In genomic region chr19:1942078-1942933, GRCh38 we compare ENCODE assay signal across 8 cellular contexts. TPM values are rescaled to one million over a fixed set of nuclear protein-coding genes. Genes with fewer than 3 reads are reported as not detected.
DNase-seq lines count a peak whose midpoint lies in the region; ATAC-seq and TF ChIP-seq lines count a peak whose summit lies in the region.

No MANE protein-coding gene starts in this region.

- peaks cover 26% of the 10 kb centered on the region for H3K79me1 ChIP-seq in neuronal stem cell (ENCODE audit: low read depth, low read length)

- H4K20me1 ChIP-seq in DND-41 (ENCODE audit: insufficient read depth, low read length), result peaks cover 51% of the 10 kb centered on the region

- H3K23ac ChIP-seq in neuronal stem cell (ENCODE audit: low read depth, low read length, poor library complexity), result peak overlapping the region; percentile 98

- no peak overlapping the region for H4K91ac ChIP-seq in neuronal stem cell (ENCODE audit: low read depth, low read length, poor library complexity)

- peaks cover 37% of the 10 kb centered on the region for H3K4me1 ChIP-seq in DND-41 (ENCODE audit: insufficient read depth, low read length)
- no peaks in the 10 kb centered on the region for H3K4me1 ChIP-seq in RWPE2 (ENCODE audit: insufficient read depth, poor library complexity, severe bottlenecking)
- peaks cover 14 to 21% of the 10 kb centered on the region in 2 donors for H3K4me1 ChIP-seq in neuronal stem cell (ENCODE audit: control insufficient read depth in 2 of 2, insufficient read depth in 1 of 2, low read depth in 1 of 2, low read length in 2 of 2)

- H3K9ac ChIP-seq in DND-41 (ENCODE audit: low read depth, low read length) (peak overlapping the region; percentile 73), neuronal stem cell (ENCODE audit: low read depth, low read length, poor library complexity) (peak overlapping the region; percentile 100)

- H3K18ac ChIP-seq in neuronal stem cell (ENCODE audit: low read length), result peak overlapping the region; percentile 98

- peaks cover 63% of the 10 kb centered on the region for H3K79me2 ChIP-seq in DND-41 (ENCODE audit: insufficient read depth, low read length)

- H2BK12ac ChIP-seq in neuronal stem cell (ENCODE audit: low read length), result peak overlapping the region; percentile 84

- H2BK120ac ChIP-seq in neuronal stem cell (ENCODE audit: low read depth, low read length), result peak overlapping the region; percentile 31

- H3K14ac ChIP-seq in neuronal stem cell (ENCODE audit: low read length), result peak overlapping the region; percentile 100

- no CpG with 5 or more reads among the region's 40 CpGs for WGBS in neuronal stem cell (ENCODE audit: extremely low coverage in 2 of 2, insufficient read length in 2 of 2, insufficient replicate concordance in 1 of 2), 2 donors

- H3K27me3 ChIP-seq in DND-41 (ENCODE audit: insufficient read depth, low read length, poor library complexity), result no peaks in the 10 kb centered on the region
- no peaks in the 10 kb centered on the region for H3K27me3 ChIP-seq in RWPE2 (ENCODE audit: insufficient read depth, poor library complexity, severe bottlenecking)
- no peaks in the 10 kb centered on the region for H3K27me3 ChIP-seq in neuronal stem cell (ENCODE audit: control insufficient read depth in 3 of 3, insufficient read depth in 3 of 3, low read depth in 1 of 3, low read length in 3 of 3)

- peak overlapping the region; percentile 67 for H2BK15ac ChIP-seq in neuronal stem cell (ENCODE audit: low read length)

- DNase-seq in DND-41 (peak; percentile 88), HPDE6-E6E7 (ENCODE audit: extremely low spot score) (peak; percentile 71), RWPE2 (ENCODE audit: low spot score) (no peak), foreskin melanocyte (peak; percentile 51), neuronal stem cell (ENCODE audit: low spot score) (peak; percentile 81), superior temporal gyrus (ENCODE audit: extremely low spot score) (peak; percentile 25), GOT3 (lab: John Stamatoyannopoulos, UW) (no peak)
- peak; percentile 77 for DNase-seq in activated naive CD4-positive, alpha-beta T cell treated with Interleukin-2 at 50 U/mL for 16 hours

- peak overlapping the region; percentile 96 for H2BK5ac ChIP-seq in neuronal stem cell (ENCODE audit: low read length)

- peak overlapping the region; percentile 77 to 95 for H3K4me3 ChIP-seq in DND-41 (ENCODE audit: low read depth in 1 of 2, low read length in 2 of 2)
- H3K4me3 ChIP-seq in RWPE2 (ENCODE audit: severe bottlenecking), result peak overlapping the region; percentile 52
- peak overlapping the region; percentile 82 to 96 for H3K4me3 ChIP-seq in neuronal stem cell (ENCODE audit: low read length in 2 of 2)

- no peak overlapping the region for H4K8ac ChIP-seq in neuronal stem cell (ENCODE audit: low read depth, low read length)

- H3K27ac ChIP-seq in DND-41 (ENCODE audit: low read length) (peak overlapping the region; percentile 90), RWPE2 (ENCODE audit: poor library complexity, severe bottlenecking) (peak overlapping the region; percentile 93), neuronal stem cell (replicated peaks; ENCODE audit: low read length) (peak overlapping the region; percentile 87)

- H3K4me2 ChIP-seq in DND-41 (ENCODE audit: insufficient read depth, low read length) (peak overlapping the region; percentile 94), neuronal stem cell (ENCODE audit: insufficient read depth, low read length, poor library complexity, severe bottlenecking) (peak overlapping the region; percentile 97)

- TF ChIP-seq CTCF in DND-41 (IDR thresholded peaks at IDR 0.05; ENCODE audit: borderline replicate concordance, extremely low read depth, low read length, poor library complexity, severe bottlenecking) (peak; percentile 9), RWPE2 (IDR thresholded peaks at IDR 0.05; ENCODE audit: poor library complexity, severe bottlenecking) (no peak)

- peaks cover 13% of the 10 kb centered on the region for H3K36me3 ChIP-seq in DND-41 (ENCODE audit: insufficient read depth, low read length)
- H3K36me3 ChIP-seq in RWPE2 (ENCODE audit: low read depth), result no peaks in the 10 kb centered on the region
- H3K36me3 ChIP-seq in neuronal stem cell (replicated peaks in 1 of 2; ENCODE audit: control insufficient read depth in 2 of 2, insufficient read depth in 2 of 2, low read length in 2 of 2), result peaks cover 0 to 9% of the 10 kb centered on the region in 2 donors

- ATAC-seq in DND-41 (ENCODE audit: insufficient read depth, low read depth), result peak; percentile 73
- peak; percentile 56 for ATAC-seq in RWPE2 (ENCODE audit: low read depth)

- H2AFZ ChIP-seq in DND-41 (ENCODE audit: low read depth, low read length) (0 out of 2 replicates have a peak overlapping the region, but pooled peaks have one; percentile 50), neuronal stem cell (ENCODE audit: low read length) (peak overlapping the region; percentile 83)

- H3K4ac ChIP-seq in neuronal stem cell (ENCODE audit: low read length), result peak overlapping the region; percentile 66

- H2AK5ac ChIP-seq in neuronal stem cell (ENCODE audit: low read depth, low read length), result peak overlapping the region; percentile 94

- H3K9me3 ChIP-seq in DND-41 (ENCODE audit: insufficient read depth, low read length, severe bottlenecking) (no peaks in the 10 kb centered on the region), RWPE2 (ENCODE audit: severe bottlenecking) (no peaks in the 10 kb centered on the region), neuronal stem cell (replicated peaks in 1 of 2; ENCODE audit: control insufficient read depth in 2 of 2, insufficient read depth in 1 of 2, low read depth in 1 of 2, low read length in 2 of 2) (no peaks in the 10 kb centered on the region)

RNA-seq across cellular contexts. Expression of gene CSNK1G2, which starts 1.3 kb away (rescaled TPM):
- polyA plus RNA-seq in neuronal stem cell (2013, experiment 1 of 2), result 162 TPM
- polyA plus RNA-seq in neuronal stem cell (2013, experiment 2 of 2), result 157 TPM

RNA-seq across cellular contexts. Expression of gene ADAT3, which starts 37.1 kb away (rescaled TPM):
- 4.4 TPM for polyA plus RNA-seq in neuronal stem cell (2013, experiment 1 of 2)
- polyA plus RNA-seq in neuronal stem cell (2013, experiment 2 of 2), result 3.8 TPM

RNA-seq across cellular contexts. Expression of gene SCAMP4, which starts 37.1 kb away (rescaled TPM):
- 49.3 TPM for polyA plus RNA-seq in neuronal stem cell (2013, experiment 1 of 2)
- 49.1 TPM for polyA plus RNA-seq in neuronal stem cell (2013, experiment 2 of 2)

RNA-seq across cellular contexts. Expression of gene ABHD17A, which starts 57.0 kb away (rescaled TPM):
- polyA plus RNA-seq in neuronal stem cell (2013, experiment 1 of 2), result 44.4 TPM
- polyA plus RNA-seq in neuronal stem cell (2013, experiment 2 of 2), result 44.1 TPM

Comparison
In these comparisons a context has a peak if more than half of its experiments do, and no peak if none do; other contexts are left out.
1. DNase-seq: peak in DND-41 (single experiment), HPDE6-E6E7 (single experiment), activated naive CD4-positive, alpha-beta T cell treated with Interleukin-2 at 50 U/mL for 16 hours (single experiment), foreskin melanocyte (single experiment), neuronal stem cell (single experiment) and superior temporal gyrus (single experiment); none in RWPE2 (single experiment) and GOT3 (single experiment).
2. Peak in every context shown above with its lines, with median percentiles within 50 percentile points of each other: H3K27ac ChIP-seq and H3K4me3 ChIP-seq.